Comparison of ENCODE assay signal across 1 cellular context in genomic region chr2:48483506-48483905, GRCh38.
TF ChIP-seq lines count a peak whose summit lies in the region.

No MANE protein-coding gene starts in this region.

TF ChIP-seq in endothelial cell of umbilical vein, 7 proteins besides CTCF, POLR2A, EP300 and RAD21 (continued from another document):
- no peak for TF ChIP-seq POLR2AphosphoS5 (IDR thresholded peaks at IDR 0.05; ENCODE audit: insufficient read depth, low read depth, low read length)
- no peak for TF ChIP-seq JUN (IDR thresholded peaks at IDR 0.05; ENCODE audit: borderline replicate concordance, insufficient read depth, insufficient read length, low read depth)
- TF ChIP-seq GATA2 (IDR thresholded peaks at IDR 0.05; ENCODE audit: insufficient read depth, insufficient read length, low read depth, low read length): no peak
- TF ChIP-seq MYC (IDR thresholded peaks at IDR 0.05; ENCODE audit: low read depth, low read length): no peak
